ENCODE assay signal across 13 cellular contexts in genomic region chr10:74851834-74852233, GRCh38. TPM values are rescaled to one million over a fixed set of nuclear protein-coding genes. Genes with fewer than 3 reads are reported as not detected.
DNase-seq lines count a peak whose midpoint lies in the region; ATAC-seq and TF ChIP-seq lines count a peak whose summit lies in the region.
"Had no signal": no experiment of that assay in that cellular context is flagged by ENCODE, and none has a peak within 500 bp of the region (broad histone marks: within the 10 kb centered on the region; RNA-seq: fewer than 3 reads in every experiment).

No MANE protein-coding gene starts in this region.

- H3K27me3 Mint-ChIP-seq in nephron (ENCODE audit: low read depth) = no peaks in the 10 kb centered on the region

- intact Hi-C loops in tibial artery (cut with DNase I; ENCODE audit: low total_unique reads) = no loop called here

- TF ChIP-seq CTCF in Loucy (conservative IDR thresholded peaks at IDR 0.05; ENCODE audit: low read length) (no peak), nephron (IDR thresholded peaks at IDR 0.05; ENCODE audit: unreplicated experiment in 3 of 3) (no peak), tibial artery (IDR thresholded peaks at IDR 0.05) (no peak)

- H3K4me1 ChIP-seq in Loucy (ENCODE audit: insufficient read depth, low read length, poor library complexity, severe bottlenecking) (peaks cover 25% of the 10 kb centered on the region), tibial artery (peaks cover 4 to 65% (median 22%) of the 10 kb centered on the region in 4 donors)

- H3K4me3 ChIP-seq in Loucy (ENCODE audit: low read length, poor library complexity, severe bottlenecking) (no peak overlapping the region), tibial artery (no peak overlapping the region)
- H3K4me3 ChIP-seq: cardiac muscle cell, gastroesophageal sphincter, MG63, prostate gland, tibial nerve had no signal

- H3K79me2 ChIP-seq in Loucy (ENCODE audit: insufficient read depth, low read length) = peaks cover 100% of the 10 kb centered on the region

- H3K4me1 Mint-ChIP-seq in nephron = peaks cover 31% of the 10 kb centered on the region

- no peak for ATAC-seq in HG02885 (IDR thresholded peaks at IDR 0.05; ENCODE audit: poor library complexity, unreplicated experiment)
- ATAC-seq: gastroesophageal sphincter had no signal

- no peaks in the 10 kb centered on the region for H3K9me3 Mint-ChIP-seq in nephron

- H3K27me3 ChIP-seq in Loucy (ENCODE audit: insufficient read depth, low read length, poor library complexity, severe bottlenecking) (no peaks in the 10 kb centered on the region), tibial artery (no peaks in the 10 kb centered on the region)
- H3K27me3 ChIP-seq: cardiac muscle cell, gastroesophageal sphincter, MG63, tibial nerve had no signal

- H3K27ac ChIP-seq in tibial artery = no peak overlapping the region
- H3K27ac ChIP-seq: prostate gland had no signal

- peaks cover 32% of the 10 kb centered on the region; the same call in 1 of the 2 replicates for H3K36me3 ChIP-seq in Loucy (ENCODE audit: insufficient read depth, low read length)
- no peaks in the 10 kb centered on the region for H3K36me3 ChIP-seq in tibial artery
- H3K36me3 ChIP-seq: cardiac muscle cell, gastroesophageal sphincter, prostate gland had no signal

- peaks cover under 1% of the 10 kb centered on the region; the same call in 1 of the 2 replicates for H3F3A ChIP-seq in Loucy (ENCODE audit: low read depth)

- H3K27ac Mint-ChIP-seq in nephron = peak overlapping the region; percentile 7 to 68 (median 60)
- H3K27ac Mint-ChIP-seq: activated naive CD4-positive, alpha-beta T cell treated with anti-CD3 and anti-CD28 coated beads for 36 hours had no signal

- no peak overlapping the region for H3K4me3 Mint-ChIP-seq in nephron
- H3K4me3 Mint-ChIP-seq: activated naive CD4-positive, alpha-beta T cell treated with anti-CD3 and anti-CD28 coated beads for 36 hours had no signal

- DNase-seq in COR-L47 (lab: John Stamatoyannopoulos, UW) (peak; percentile 36), dermis blood vessel endothelial cell (peak; percentile 58), tibial artery (no peak), AG08396 (ENCODE audit: low spot score) (no peak)
- DNase-seq: activated naive CD4-positive, alpha-beta T cell treated with anti-CD3 and anti-CD28 coated beads for 36 hours; MG63 had no signal

- no peak overlapping the region for H2AFZ ChIP-seq in Loucy (ENCODE audit: low read length)

- H3K4me2 ChIP-seq in Loucy (ENCODE audit: low read depth, low read length, poor library complexity, severe bottlenecking) = peak overlapping the region; percentile 13

- peaks cover 71% of the 10 kb centered on the region for H4K20me1 ChIP-seq in Loucy (ENCODE audit: insufficient read depth, low read length, poor library complexity, severe bottlenecking)

- no peaks in the 10 kb centered on the region for H3K9me3 ChIP-seq in Loucy (ENCODE audit: insufficient read depth, low read depth, low read length)
- no peaks in the 10 kb centered on the region for H3K9me3 ChIP-seq in tibial artery
- H3K9me3 ChIP-seq: gastroesophageal sphincter, MG63, prostate gland, tibial nerve had no signal

- peaks cover 25% of the 10 kb centered on the region for H3K36me3 Mint-ChIP-seq in nephron (ENCODE audit: low read depth)

- no peaks in the 10 kb centered on the region for H3K9me2 ChIP-seq in Loucy (replicated peaks; ENCODE audit: low read depth, low read length)

- no peak overlapping the region for H3K9ac ChIP-seq in Loucy (ENCODE audit: low read depth, low read length, poor library complexity, severe bottlenecking)

RNA-seq across cellular contexts. Expression of gene KAT6B, which starts 25.4 kb away (rescaled TPM):
- total RNA-seq in dermis blood vessel endothelial cell = 24.9 and 26.5 TPM in 2 replicates

Comparison
In these comparisons a context has a peak if more than half of its experiments do, and no peak if none do; other contexts are left out.
1. DNase-seq: peak in COR-L47 (single experiment) and dermis blood vessel endothelial cell (single experiment); none in tibial artery (0 of 2) and AG08396 (single experiment).